Comparison of ENCODE assay signal across 1 cellular context in genomic region chr2:171707752-171708151, GRCh38.
TF ChIP-seq lines count a peak whose summit lies in the region.

No MANE protein-coding gene starts in this region.

TF ChIP-seq in HEK293, 187 proteins besides CTCF, POLR2A, EP300 and RAD21 (continued from another document):
- TF ChIP-seq PRDM6 (tag by site-specific recombination; IDR thresholded peaks at IDR 0.05) (peak; percentile 83), HIC1 (tag by site-specific recombination; IDR thresholded peaks at IDR 0.05) (0 out of 2 replicates have a peak, but pooled peaks have one; percentile 13), ZNF280D (tag by site-specific recombination; IDR thresholded peaks at IDR 0.05) (no peak), ZNF366 (tag by site-specific recombination; conservative IDR thresholded peaks at IDR 0.05) (peak; percentile 82)
TF ChIP-seq in HEK293: peak in this region for 9.
